ENCODE assay signal across 34 cellular contexts in the genomic region with DNA sequence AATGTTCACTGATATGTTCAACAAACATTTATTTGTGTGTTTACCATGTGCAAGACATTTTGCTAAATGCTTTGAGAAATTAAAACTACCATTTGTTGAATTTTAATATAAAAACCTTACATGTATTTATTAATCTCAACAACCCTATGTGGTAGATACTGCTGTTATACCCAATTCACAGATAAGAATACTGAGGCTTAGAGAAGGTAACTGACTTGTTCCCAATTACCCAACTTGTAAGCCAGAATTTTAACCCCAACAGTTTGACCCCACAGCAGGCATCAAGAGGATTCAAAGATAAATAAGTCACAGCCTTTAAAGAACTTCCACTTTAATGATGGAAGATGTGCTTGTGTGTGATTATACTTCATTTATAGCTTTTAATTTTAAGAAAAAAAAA.
"Had no signal": no experiment of that assay in that cellular context is flagged by ENCODE, and none has a peak within 500 bp of the region (broad histone marks: within the 10 kb centered on the region; RNA-seq: fewer than 3 reads in every experiment).

No MANE protein-coding gene starts in this region.

- DNase-seq: activated B cell treated with CpG ODN at 0.5 μM for 24 hours; activated CD4-positive, alpha-beta memory T cell treated with anti-CD3 and anti-CD28 coated beads for 36 hours; activated CD4-positive, alpha-beta T cell treated with anti-CD3 and anti-CD28 coated beads for 4 hours; activated CD4-positive, alpha-beta T cell treated with anti-CD3 and anti-CD28 coated beads, Interleukin-2, amount 10 ng/mL, durations not matched to agents 24 days and 14 days; activated CD4-positive, alpha-beta T cell treated with anti-CD3 and anti-CD28 coated beads, Interleukin-2, amount 50 U/mL, for 1 hour; activated CD4-positive, alpha-beta T cell treated with anti-CD3 and anti-CD28 coated beads, Interleukin-2, amount 50 U/mL, for 4 hours; activated CD4-positive, CD25-positive, alpha-beta regulatory T cell treated with anti-CD3 and anti-CD28 coated beads, Interleukin-2, amount 50 U/mL, for 72 hours; activated CD8-positive, alpha-beta memory T cell treated with anti-CD3 and anti-CD28 coated beads, Interleukin-2, amount 50 U/mL, for 4 hours; activated CD8-positive, alpha-beta T cell treated with anti-CD3 and anti-CD28 coated beads for 36 hours; activated effector memory CD4-positive, alpha-beta T cell treated with anti-CD3 and anti-CD28 coated beads, Interleukin-2, amount 50 U/mL, for 16 hours; activated gamma-delta T cell treated with Interleukin-2 at 50 U/mL for 16 hours; activated naive CD4-positive, alpha-beta T cell; activated naive CD4-positive, alpha-beta T cell treated with anti-CD3 and anti-CD28 coated beads for 36 hours; activated naive CD4-positive, alpha-beta T cell treated with anti-CD3 and anti-CD28 coated beads, Interleukin-2, amount 50 U/mL, for 16 hours; activated naive CD8-positive, alpha-beta T cell treated with anti-CD3 and anti-CD28 coated beads for 36 hours; activated T-cell treated with anti-CD3 and anti-CD28 coated beads for 4 hours; activated T-cell treated with anti-CD3 and anti-CD28 coated beads, Interleukin-2, amount 50 U/mL, for 1 hour; activated T-cell treated with anti-CD3 and anti-CD28 coated beads, Interleukin-2, amount 50 U/mL, for 4 hours; activated T-cell treated with anti-CD3 and anti-CD28 coated beads, Interleukin-2, amount 50 U/mL, for 72 hours; adrenal gland; amniotic stem cell; aorta; body of pancreas; brain microvascular endothelial cell; central memory CD4-positive, alpha-beta T cell; T-cell; T-helper 2 cell; T-helper 9 cell had no signal

- ATAC-seq: activated CD8-positive, alpha-beta T cell treated with anti-CD3 and anti-CD28 coated beads for 36 hours; activated naive CD4-positive, alpha-beta T cell treated with anti-CD3 and anti-CD28 coated beads, Interleukin-2, amount 50 U/mL, for 72 hours; activated T-cell treated with anti-CD3 and anti-CD28 coated beads, Interleukin-2, amount 50 U/mL, for 4 hours; activated T-cell treated with anti-CD3 and anti-CD28 coated beads, Interleukin-2, amount 50 U/mL, for 72 hours; activated T-helper 17 cell treated with anti-CD3 and anti-CD28 coated beads, Interleukin-2, amount 50 U/mL, for 72 hours; body of pancreas; T-cell had no signal

- FAIRE-seq: astrocyte, TTC549 had no signal

- H3K4me3 ChIP-seq: adrenal gland, body of pancreas, breast epithelium had no signal

- H3K4me1 ChIP-seq: breast epithelium had no signal

- H3K27me3 ChIP-seq: adrenal gland, body of pancreas, brain microvascular endothelial cell, breast epithelium had no signal

- H3K9me3 ChIP-seq: adrenal gland, body of pancreas, breast epithelium had no signal

- H3K27ac ChIP-seq: adrenal gland, body of pancreas, brain microvascular endothelial cell, breast epithelium, VCaP had no signal

- H3K36me3 ChIP-seq: breast epithelium had no signal
